ENCODE assay signal across 29 cellular contexts in genomic region chr20:59561614-59562277, GRCh38.
"Had no signal": no experiment of that assay in that cellular context is flagged by ENCODE, and none has a peak within 500 bp of the region (broad histone marks: within the 10 kb centered on the region; RNA-seq: fewer than 3 reads in every experiment).

No MANE protein-coding gene starts in this region.

- H3K4me1 ChIP-seq: adrenal gland, body of pancreas, colonic mucosa, gastrocnemius medialis, prostate gland, sigmoid colon, vagina had no signal

- H3K27me3 ChIP-seq: body of pancreas, colonic mucosa, gastrocnemius medialis, neutrophil, ovary, vagina had no signal

- H3K36me3 ChIP-seq: adrenal gland, colonic mucosa, gastrocnemius medialis, neutrophil, ovary, prostate gland, sigmoid colon, thoracic aorta, vagina, WERI-Rb-1 had no signal

- H3K27ac ChIP-seq: adrenal gland, body of pancreas, colonic mucosa, epithelial cell of prostate, gastrocnemius medialis, hepatocyte, neutrophil, ovary, prostate gland, sigmoid colon, thoracic aorta, vagina, WERI-Rb-1 had no signal

- DNase-seq: activated CD4-positive, alpha-beta T cell treated with anti-CD3 and anti-CD28 coated beads, Interleukin-2, amount 50 U/mL, for 4 hours; activated CD4-positive, CD25-positive, alpha-beta regulatory T cell treated with anti-CD3 and anti-CD28 coated beads, Interleukin-2, amount 50 U/mL, for 72 hours; activated naive CD4-positive, alpha-beta T cell treated with Interleukin-2 at 50 U/mL for 16 hours; activated naive CD8-positive, alpha-beta T cell treated with anti-CD3 and anti-CD28 coated beads for 36 hours; activated T-cell treated with anti-CD3 and anti-CD28 coated beads for 4 hours; activated T-cell treated with anti-CD3 and anti-CD28 coated beads, Interleukin-2, amount 50 U/mL, for 72 hours; aorta; body of pancreas; cerebellar nuclear complex; colonic mucosa; effector CD8-positive, alpha-beta T cell; gastrocnemius medialis; left cardiac atrium; nephron progenitor cell; ovary; sigmoid colon; small intestine; stimulated activated CD4-positive, alpha-beta T cell treated with anti-CD3 and anti-CD28 coated beads, Interleukin-4, amount 100 ng/mL, for 24 hours; WERI-Rb-1 had no signal

- H3K9me3 ChIP-seq: adrenal gland, body of pancreas, colonic mucosa, gastrocnemius medialis, neutrophil, ovary, prostate gland, sigmoid colon, thoracic aorta, vagina had no signal

- FAIRE-seq: endometrium, keratinocyte, small intestine had no signal

- H3K4me3 ChIP-seq: adrenal gland, body of pancreas, colonic mucosa, gastrocnemius medialis, hepatocyte, ovary, prostate gland, sigmoid colon, thoracic aorta, vagina had no signal

- ATAC-seq: activated T-cell treated with anti-CD3 and anti-CD28 coated beads, Interleukin-2, amount 50 U/mL, for 72 hours; body of pancreas; gastrocnemius medialis; left cardiac atrium; stimulated activated effector memory CD8-positive, alpha-beta T cell treated with anti-CD3 and anti-CD28 coated beads, Interleukin-12 subunit alpha, Interleukin-12 subunit beta, amount 100 ng/mL, for 72 hours had no signal
